Comparison of ENCODE assay signal across 3 cellular contexts in the genomic region with DNA sequence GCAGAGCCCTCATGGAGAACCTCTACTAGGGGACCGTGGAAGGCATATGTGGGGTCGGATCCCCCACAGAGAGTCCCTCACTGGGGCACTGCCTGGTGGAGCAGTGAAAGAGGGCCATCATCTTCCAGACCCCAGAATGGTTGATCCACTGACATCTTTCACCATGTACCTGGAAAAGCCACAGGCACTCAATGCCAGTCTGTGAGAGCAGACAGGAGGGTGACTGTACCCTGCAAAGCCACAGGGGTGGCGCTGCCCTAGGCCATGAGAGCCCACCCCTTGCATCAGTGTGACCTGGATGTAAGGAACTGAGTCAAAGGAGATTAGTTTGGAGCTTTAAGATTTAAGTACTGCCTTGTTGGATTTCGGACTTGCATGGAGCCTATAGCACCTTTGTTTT.
"Had no signal": no experiment of that assay in that cellular context is flagged by ENCODE, and none has a peak within 500 bp of the region (broad histone marks: within the 10 kb centered on the region; RNA-seq: fewer than 3 reads in every experiment).

No MANE protein-coding gene starts in this region.

- H3K4me3 ChIP-seq: GM12878 had no signal

- DNase-seq: GDM1, GF-D8 had no signal

- ATAC-seq: GM12878 had no signal
